20 cellular contexts compared by ENCODE assay signal in genomic region chr2:100739735-100740432, GRCh38.
A peak's percentile ranks its signal among the peaks of the same experiment; 100 is the strongest.
DNase-seq lines count a peak whose midpoint lies in the region; ATAC-seq, FAIRE-seq and TF ChIP-seq lines count a peak whose summit lies in the region.
"Had no signal": no experiment of that assay in that cellular context is flagged by ENCODE, and none has a peak within 500 bp of the region (broad histone marks: within the 10 kb centered on the region; RNA-seq: fewer than 3 reads in every experiment).

No MANE protein-coding gene starts in this region.

- DNase-seq in NCI-H82 (lab: John Stamatoyannopoulos, UW): peak; percentile 29
- DNase-seq in NCI-H82 treated with DMSO at 0.1 percent for 48 hours (lab: John Stamatoyannopoulos, UW; ENCODE audit: unreplicated experiment): no peak
- DNase-seq in RPMI8226: peak; percentile 16
- DNase-seq in bronchial epithelial cell (ENCODE audit: low read depth): peak; percentile 91
- peak; percentile 30 for DNase-seq in ureter (ENCODE audit: low spot score)
- no peak for DNase-seq in DMS114 treated with DMSO at 0.1 percent for 48 hours (lab: John Stamatoyannopoulos, UW; ENCODE audit: unreplicated experiment)
- DNase-seq in activated CD4-positive, alpha-beta T cell treated with anti-CD3 and anti-CD28 coated beads for 4 hours: no peak
- DNase-seq: Caco-2; CD4-positive, alpha-beta T cell; DMS53; EL; GM23248; KBM-7; NCI-H187 treated with DMSO at 0.1 percent for 48 hours; NCI-H345; NCI-H774; Right ventricle myocardium superior had no signal

- no peaks in the 10 kb centered on the region for H3K27me3 ChIP-seq in bronchial epithelial cell (ENCODE audit: control insufficient read depth, insufficient read depth, low read length)

- TF ChIP-seq CTCF in bronchial epithelial cell (IDR thresholded peaks at IDR 0.05; ENCODE audit: insufficient read depth, low read length, severe bottlenecking): no peak

- H3K36me3 ChIP-seq in bronchial epithelial cell (ENCODE audit: control insufficient read depth, insufficient read depth, low read length): no peaks in the 10 kb centered on the region

- peak; percentile 82 for FAIRE-seq in bronchial epithelial cell (lab: Jason Lieb, UNC)
- FAIRE-seq: GM12878 had no signal

- no peak overlapping the region for H3K4me3 ChIP-seq in bronchial epithelial cell (ENCODE audit: low read depth, low read length)
- H3K4me3 ChIP-seq: GM12878, GM23248 had no signal

- no peak for ATAC-seq in HG02763 (IDR thresholded peaks at IDR 0.05; ENCODE audit: unreplicated experiment)
- ATAC-seq: GM12878, Panc1 had no signal

Comparison
In these comparisons a context has a peak if more than half of its experiments do, and no peak if none do; other contexts are left out.
1. DNase-seq: peak in NCI-H82 (single experiment), RPMI8226 (single experiment), bronchial epithelial cell (single experiment) and ureter (single experiment); none in NCI-H82 treated with DMSO at 0.1 percent for 48 hours (single experiment), DMS114 treated with DMSO at 0.1 percent for 48 hours (single experiment) and activated CD4-positive, alpha-beta T cell treated with anti-CD3 and anti-CD28 coated beads for 4 hours (0 of 2).